In genomic region chr10:4391683-4392082, GRCh38 we compare ENCODE assay signal across 1 cellular context.
TF ChIP-seq lines count a peak whose summit lies in the region.

No MANE protein-coding gene starts in this region.

TF ChIP-seq in WTC11, 78 proteins besides CTCF, POLR2A, EP300 and RAD21 (continued from another document):
- no peak for TF ChIP-seq FOXP4 (CRISPR knock-in tag; IDR thresholded peaks at IDR 0.05)
- TF ChIP-seq HMGA2 (CRISPR knock-in tag; IDR thresholded peaks at IDR 0.05): no peak
- TF ChIP-seq NFE2L1 (CRISPR knock-in tag; IDR thresholded peaks at IDR 0.05): no peak
